27 cellular contexts compared by ENCODE assay signal in genomic region chr15:98551936-98552562, GRCh38.
"Had no signal": no experiment of that assay in that cellular context is flagged by ENCODE, and none has a peak within 500 bp of the region (broad histone marks: within the 10 kb centered on the region; RNA-seq: fewer than 3 reads in every experiment).

No MANE protein-coding gene starts in this region.

- H3K4me3 Mint-ChIP-seq: activated CD4-positive, alpha-beta memory T cell treated with anti-CD3 and anti-CD28 coated beads for 36 hours; activated CD4-positive, alpha-beta T cell treated with anti-CD3 and anti-CD28 coated beads, Interleukin-2, amount 10 ng/mL, durations not matched to agents 7 days and 5 days; activated naive CD8-positive, alpha-beta T cell treated with anti-CD3 and anti-CD28 coated beads, Interleukin-2, amount 50 U/mL, for 24 hours; activated T-cell treated with anti-CD3 and anti-CD28 coated beads, Interleukin-2, amount 50 U/mL, for 4 hours; T-helper 17 cell had no signal

- DNase-seq: activated CD4-positive, alpha-beta memory T cell treated with anti-CD3 and anti-CD28 coated beads for 36 hours; activated CD4-positive, alpha-beta T cell treated with anti-CD3 and anti-CD28 coated beads, Interleukin-2, amount 10 ng/mL, durations not matched to agents 7 days and 5 days; activated CD4-positive, CD25-positive, alpha-beta regulatory T cell; activated CD8-positive, alpha-beta memory T cell treated with anti-CD3 and anti-CD28 coated beads for 24 hours; activated effector memory CD4-positive, alpha-beta T cell treated with anti-CD3 and anti-CD28 coated beads, Interleukin-2, amount 50 U/mL, for 16 hours; activated naive CD4-positive, alpha-beta T cell treated with Interleukin-2 at 50 U/mL for 16 hours; activated naive CD8-positive, alpha-beta T cell treated with anti-CD3 and anti-CD28 coated beads, Interleukin-2, amount 50 U/mL, for 24 hours; activated T-cell treated with anti-CD3 and anti-CD28 coated beads, Interleukin-2, amount 50 U/mL, for 4 hours; amniotic stem cell; brain microvascular endothelial cell; MG63; MV-4-11; NCI-H1092 treated with DMSO at 0.1 percent for 48 hours; NCI-H1417 treated with DMSO at 0.1 percent for 48 hours; NCI-H1694 treated with DMSO at 0.1 percent for 48 hours; NCI-H2029 treated with DMSO at 0.1 percent for 48 hours; NCI-H510A treated with DMSO at 0.1 percent for 48 hours; Peyer's patch; SHP77; T-helper 17 cell; T-helper 9 cell had no signal

- H3K4me3 ChIP-seq: ascending aorta, cardiac muscle cell, MG63, Peyer's patch, SJSA1 had no signal

- H3K27ac Mint-ChIP-seq: activated CD4-positive, alpha-beta memory T cell treated with anti-CD3 and anti-CD28 coated beads for 36 hours; activated CD4-positive, alpha-beta T cell treated with anti-CD3 and anti-CD28 coated beads, Interleukin-2, amount 10 ng/mL, durations not matched to agents 7 days and 5 days; activated naive CD4-positive, alpha-beta T cell treated with anti-CD3 and anti-CD28 coated beads, Interleukin-2, amount 50 U/mL, for 72 hours; activated naive CD8-positive, alpha-beta T cell treated with anti-CD3 and anti-CD28 coated beads, Interleukin-2, amount 50 U/mL, for 24 hours; T-helper 17 cell had no signal

- H3K27ac ChIP-seq: ascending aorta, brain microvascular endothelial cell, cardiac muscle cell, Peyer's patch, RWPE1, SJSA1, VCaP had no signal

- H3K9me3 ChIP-seq: ascending aorta, MG63, SJSA1 had no signal

- ATAC-seq: activated naive CD4-positive, alpha-beta T cell treated with anti-CD3 and anti-CD28 coated beads, Interleukin-2, amount 50 U/mL, for 72 hours; activated naive CD8-positive, alpha-beta T cell treated with anti-CD3 and anti-CD28 coated beads, Interleukin-2, amount 50 U/mL, for 24 hours; activated T-cell treated with anti-CD3 and anti-CD28 coated beads, Interleukin-2, amount 50 U/mL, for 4 hours; T-helper 17 cell had no signal

- H3K36me3 Mint-ChIP-seq: activated CD4-positive, alpha-beta memory T cell treated with anti-CD3 and anti-CD28 coated beads for 36 hours had no signal

- H3K36me3 ChIP-seq: ascending aorta, brain microvascular endothelial cell, cardiac muscle cell, MG63, Peyer's patch, SJSA1 had no signal

- H3K9me3 Mint-ChIP-seq: activated T-cell treated with anti-CD3 and anti-CD28 coated beads, Interleukin-2, amount 50 U/mL, for 4 hours had no signal

- H3K27me3 ChIP-seq: ascending aorta, brain microvascular endothelial cell, MG63 had no signal
